ENCODE assay signal across 11 cellular contexts in genomic region chr17:57879437-57880085, GRCh38. TPM values are rescaled to one million over a fixed set of nuclear protein-coding genes. Genes with fewer than 3 reads are reported as not detected.
DNase-seq lines count a peak whose midpoint lies in the region; ATAC-seq and TF ChIP-seq lines count a peak whose summit lies in the region.
"Had no signal": no experiment of that assay in that cellular context is flagged by ENCODE, and none has a peak within 500 bp of the region (broad histone marks: within the 10 kb centered on the region; RNA-seq: fewer than 3 reads in every experiment).

No MANE protein-coding gene starts in this region.

- H3K36me3 ChIP-seq in ascending aorta = peaks cover 2 to 10% of the 10 kb centered on the region in 2 donors
- H3K36me3 ChIP-seq in mucosa of descending colon (ENCODE audit: low read depth) = no peaks in the 10 kb centered on the region
- H3K36me3 ChIP-seq in aorta (ENCODE audit: control insufficient read depth in 1 of 2, insufficient read depth in 2 of 2, low read length in 1 of 2) = no peaks in the 10 kb centered on the region
- H3K36me3 ChIP-seq: BE2C had no signal

- POLR2A ChIA-PET in activated CD4-positive, alpha-beta T cell treated with anti-CD3 and anti-CD28 coated beads for 36 hours (lab: Charles Lee) = interaction anchor here (0.6 to 0.8 kb wide), 3 partner anchors 120 to 128 kb away, joined by 3 read pairs; no protein-coding TSS in a partner anchor

- 85 to 87% methylated on average over 12 of the region's 12 CpGs for WGBS in aorta, 2 donors

- H3K4me1 ChIP-seq in ascending aorta = peaks cover 30 to 46% of the 10 kb centered on the region in 2 donors
- peaks cover 3% of the 10 kb centered on the region for H3K4me1 ChIP-seq in mucosa of descending colon (ENCODE audit: low read depth)
- H3K4me1 ChIP-seq in aorta (ENCODE audit: control insufficient read depth in 1 of 2, insufficient read depth in 2 of 2, low read length in 2 of 2) = peaks cover 0 to 12% of the 10 kb centered on the region in 2 donors

- intact Hi-C loops in ascending aorta (cut with DNase I) (no loop called here), mucosa of descending colon (cut with DNase I, micrococcal nuclease) (no loop called here), aorta (cut with DNase I) (loop anchor here (5.0 kb wide), 2 partner anchors 73 to 78 kb away; partner anchors contain the start of gene CUEDC1 (in 1 of the 2))
- intact Hi-C loops in activated CD4-positive, alpha-beta T cell treated with anti-CD3 and anti-CD28 coated beads for 36 hours (cut with DNase I, micrococcal nuclease) = no loop called here

- peaks cover 9% of the 10 kb centered on the region for H3K27me3 Mint-ChIP-seq in activated CD4-positive, alpha-beta T cell treated with anti-CD3 and anti-CD28 coated beads for 36 hours

- H3K27ac Mint-ChIP-seq in activated CD4-positive, alpha-beta T cell treated with anti-CD3 and anti-CD28 coated beads for 36 hours = no peak overlapping the region

- H3K4me3 ChIP-seq in ascending aorta (no peak overlapping the region), mucosa of descending colon (no peak overlapping the region), aorta (ENCODE audit: low read length in 2 of 2) (no peak overlapping the region)

- peaks cover 32% of the 10 kb centered on the region for H3K4me1 Mint-ChIP-seq in activated CD4-positive, alpha-beta T cell treated with anti-CD3 and anti-CD28 coated beads for 36 hours

- no peaks in the 10 kb centered on the region for H3K9me3 Mint-ChIP-seq in activated CD4-positive, alpha-beta T cell treated with anti-CD3 and anti-CD28 coated beads for 36 hours (ENCODE audit: low read depth)

- H3K36me3 Mint-ChIP-seq in activated CD4-positive, alpha-beta T cell treated with anti-CD3 and anti-CD28 coated beads for 36 hours (ENCODE audit: low read depth) = no peaks in the 10 kb centered on the region

- H3K27me3 ChIP-seq in ascending aorta (no peaks in the 10 kb centered on the region), aorta (ENCODE audit: control insufficient read depth in 1 of 2, insufficient read depth in 2 of 2, low read length in 1 of 2) (no peaks in the 10 kb centered on the region)
- H3K27me3 ChIP-seq: BE2C had no signal

- no peaks in the 10 kb centered on the region for H3K9me3 ChIP-seq in ascending aorta
- H3K9me3 ChIP-seq in mucosa of descending colon = no peaks in the 10 kb centered on the region
- no peaks in the 10 kb centered on the region for H3K9me3 ChIP-seq in aorta (ENCODE audit: control insufficient read depth, low read length)
- H3K9me3 ChIP-seq: BE2C had no signal

- ATAC-seq in mucosa of descending colon = peak; percentile 27
- ATAC-seq in activated CD4-positive, alpha-beta T cell treated with anti-CD3 and anti-CD28 coated beads for 36 hours = no peak
- ATAC-seq in aorta (ENCODE audit: low FRiP score) = no peak
- ATAC-seq: sciatic nerve had no signal

- DNase-seq in stimulated activated CD4-positive, alpha-beta T cell treated with anti-CD3 and anti-CD28 coated beads, Interleukin-15, amount 100 ng/mL, for 24 hours = peak; percentile 50
- no peak for DNase-seq in stimulated activated CD4-positive, alpha-beta T cell treated with anti-CD3 and anti-CD28 coated beads, Interleukin-1b, Interleukin-23, amount 100 ng/mL, for 48 hours
- DNase-seq in ascending aorta (ENCODE audit: low spot score in 2 of 2) (no peak), mucosa of descending colon (no peak), MV-4-11 (lab: John Stamatoyannopoulos, UW) (no peak), aorta (no peak), OCI-M2 (lab: John Stamatoyannopoulos, UW; ENCODE audit: unreplicated experiment) (no peak)
- DNase-seq in activated CD4-positive, alpha-beta T cell treated with anti-CD3 and anti-CD28 coated beads for 36 hours = no peak
- DNase-seq: BE2C, cerebellar nuclear complex had no signal

- H3K4me3 Mint-ChIP-seq in activated CD4-positive, alpha-beta T cell treated with anti-CD3 and anti-CD28 coated beads for 36 hours = no peak overlapping the region

- CTCF ChIA-PET in activated CD4-positive, alpha-beta T cell treated with anti-CD3 and anti-CD28 coated beads for 36 hours (lab: Charles Lee) = interaction anchor here (0.6 to 1.8 kb wide), 7 partner anchors 12 to 387 kb away, joined by 5 to 9 read pairs (median 5); no protein-coding TSS in a partner anchor

- no peak for TF ChIP-seq CTCF in ascending aorta (IDR thresholded peaks at IDR 0.05)
- no peak for TF ChIP-seq CTCF in mucosa of descending colon (IDR thresholded peaks at IDR 0.05)

- H3K27ac ChIP-seq in ascending aorta (peak overlapping the region; percentile 11 to 79), aorta (ENCODE audit: low read depth in 1 of 2, low read length in 2 of 2) (peak overlapping the region in 1 of 2 donors; percentile 23)

RNA-seq across cellular contexts. Expression of gene MRPS23, which starts 29.7 kb away (rescaled TPM):
- total RNA-seq in ascending aorta = 2.0 TPM
- total RNA-seq in mucosa of descending colon = 10 to 100 TPM; 15.1 to 27.2 (median 24.0) TPM
- total RNA-seq in activated CD4-positive, alpha-beta T cell treated with anti-CD3 and anti-CD28 coated beads for 36 hours = 10 to 100 TPM; 42.6 to 69.7 TPM
- 10 to 100 TPM; 21.6 to 22.8 TPM for total RNA-seq in aorta
- 10 to 100 TPM; 22.5 to 39.9 TPM for polyA plus RNA-seq in aorta

Comparison
In these comparisons a context has a peak if more than half of its experiments do, and no peak if none do; other contexts are left out.
1. intact Hi-C loops: an anchor here in aorta (5.0 kb wide); none called in ascending aorta, mucosa of descending colon and activated CD4-positive, alpha-beta T cell treated with anti-CD3 and anti-CD28 coated beads for 36 hours.